ENCODE assay signal across 11 cellular contexts in genomic region chr11:104054911-104055529, GRCh38. TPM values are rescaled to one million over a fixed set of nuclear protein-coding genes. Genes with fewer than 3 reads are reported as not detected.
"Had no signal": no experiment of that assay in that cellular context is flagged by ENCODE, and none has a peak within 500 bp of the region (broad histone marks: within the 10 kb centered on the region; RNA-seq: fewer than 3 reads in every experiment).

No MANE protein-coding gene starts in this region.

- H3K9ac ChIP-seq: GM23248 had no signal

- H3K4me3 Mint-ChIP-seq: HFFc6 had no signal

- FAIRE-seq: HTR-8/SVneo, K562 had no signal

- H3K4me3 ChIP-seq: GM23248, HAP-1, K562 had no signal

- H3K36me3 ChIP-seq: HAP-1 had no signal

- DNase-seq: GM23248, GOT3, H7, HFFc6, IMR-90 had no signal

- H3K27ac ChIP-seq: GM23248, HL-60 had no signal

- H3K4me1 ChIP-seq: HAP-1 had no signal

- H3K9me3 ChIP-seq: HAP-1 had no signal

- H3K27ac Mint-ChIP-seq: HFFc6 had no signal

- ATAC-seq: HCT116, K562 had no signal

- H3K9me3 Mint-ChIP-seq: HFFc6 had no signal

RNA-seq across cellular contexts. Expression of gene DDI1, which starts 18.6 kb away (rescaled TPM):
- total RNA-seq: GM23248, H4, H7, HFFc6, IMR-90, K562 had no signal
- polyA plus RNA-seq: GM23248, IMR-90, K562 had no signal
